In the genomic region with DNA sequence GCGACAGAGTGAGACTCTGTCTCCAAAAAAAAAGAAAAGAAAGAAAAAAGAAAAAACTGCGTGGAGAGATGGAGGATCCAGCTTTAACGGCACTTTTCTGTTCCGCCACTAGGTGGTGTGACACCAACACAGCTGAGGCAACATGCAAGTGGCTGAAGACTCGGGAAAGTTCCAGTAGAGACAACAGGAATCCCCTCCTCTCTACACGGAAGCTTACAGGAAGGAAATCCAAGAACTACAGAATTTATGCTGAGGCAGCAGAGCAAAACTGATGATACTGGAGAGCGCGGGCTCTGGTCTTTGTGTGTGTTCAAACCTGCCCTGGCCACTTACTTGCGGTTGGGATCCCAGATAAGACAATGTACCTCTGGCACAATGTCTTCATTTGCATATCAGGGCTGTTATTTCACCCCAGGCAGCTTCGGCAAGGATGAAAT, we compare ENCODE assay signal across 7 cellular contexts. TPM values are rescaled to one million over a fixed set of nuclear protein-coding genes. Genes with fewer than 3 reads are reported as not detected.
DNase-seq lines count a peak whose midpoint lies in the region; ATAC-seq, FAIRE-seq and TF ChIP-seq lines count a peak whose summit lies in the region.

No MANE protein-coding gene starts in this region.

- 11% methylated on average over 10 of the region's 10 CpGs for WGBS in GM12878 (ENCODE audit: insufficient coverage, insufficient replicate concordance, low lambda C conversion rate, missing lambda C conversion rate)
- 4% methylated on average over 10 of the region's 10 CpGs for WGBS in right cardiac atrium

- H3K9me3 ChIP-seq in GM12878 (replicated peaks; ENCODE audit: control insufficient read depth, insufficient read depth, low read length), result no peaks in the 10 kb centered on the region
- H3K9me3 ChIP-seq in right cardiac atrium (ENCODE audit: control insufficient read depth, low read length), result no peaks in the 10 kb centered on the region

- H3K79me2 ChIP-seq in GM12878 (ENCODE audit: control insufficient read depth, insufficient read depth, low read length), result peaks cover 84% of the 10 kb centered on the region

- no peak overlapping the region for H2AFZ ChIP-seq in GM12878 (ENCODE audit: control insufficient read depth, low read depth, low read length)

- ATAC-seq in GM12878 (peak; percentile 91), right cardiac atrium (peak; percentile 66 to 68), GM21423 (IDR thresholded peaks at IDR 0.05; ENCODE audit: unreplicated experiment) (no peak)

- 0 out of 4 replicates have a peak, but pooled peaks of 1 of the 2 experiments have one; percentile 21 for TF ChIP-seq EP300 in GM12878 (IDR thresholded peaks at IDR 0.05; ENCODE audit: borderline replicate concordance in 1 of 2, control insufficient read depth in 1 of 2, low read depth in 2 of 2, low read length in 2 of 2)

- peak; percentile 94 for TF ChIP-seq CTCF in GM12872 (IDR thresholded peaks at IDR 0.05; ENCODE audit: insufficient read depth, low read depth, low read length)
- TF ChIP-seq CTCF in GM12878 (IDR thresholded peaks at IDR 0.05 in 2 of 3, conservative IDR thresholded peaks at IDR 0.05 in 1 of 3; ENCODE audit: control insufficient read depth in 2 of 3, extremely low read depth in 1 of 3, insufficient read depth in 1 of 3, low read depth in 3 of 3, low read length in 3 of 3), result peak; percentile 80 to 92 (median 82)

- CTCF ChIA-PET in GM12878 (lab: Yijun Ruan, JAX), result interaction anchor here (0.6 to 3.9 kb wide), 28 partner anchors 11 to 251 kb away, joined by 3 to 76 read pairs (median 5); a partner anchor contains a TSS

- TF ChIP-seq RAD21 in GM12878 (IDR thresholded peaks at IDR 0.05; ENCODE audit: insufficient read depth, low read depth, low read length), result peak; percentile 73

- peak; percentile 97 for FAIRE-seq in GM12878 (lab: Jason Lieb, UNC)

- H3K9ac ChIP-seq in GM12878 (ENCODE audit: control insufficient read depth, insufficient read depth, low read length), result no peak overlapping the region

- RAD21 ChIA-PET in GM12878 (lab: Charles Lee; ENCODE audit: unreplicated experiment), result interaction anchor here (0.7 to 2.6 kb wide), 12 partner anchors 11 to 164 kb away, joined by 3 to 21 read pairs (median 5); a partner anchor contains a TSS

- DNase-seq in NAMALWA (ENCODE audit: low spot score), result peak; percentile 74
- peak in 4 of 5 experiments; percentile 32 to 65 (median 46) for DNase-seq in T-helper 2 cell
- DNase-seq in GM12878 (ENCODE audit: low read depth, low spot score), result peak; percentile 17
- peak in 2 of 3 donors; percentile 56 to 69 for DNase-seq in right cardiac atrium
- DNase-seq in pulmonary artery endothelial cell (ENCODE audit: low read depth, low spot score), result peak; percentile 61

- TF ChIP-seq POLR2A in GM12878 (IDR thresholded peaks at IDR 0.05; ENCODE audit: low read depth, low read length), result no peak

- H3K4me1 ChIP-seq in GM12878 (ENCODE audit: control insufficient read depth, insufficient read depth, low read length), result peaks cover 12% of the 10 kb centered on the region
- H3K4me1 ChIP-seq in right cardiac atrium (ENCODE audit: control insufficient read depth, insufficient read depth, low read length), result peaks cover 37% of the 10 kb centered on the region

- H3K4me3 ChIP-seq in GM12878 (no peak overlapping the region), right cardiac atrium (ENCODE audit: low read length) (no peak overlapping the region)

- H3K27me3 ChIP-seq in GM12878 (replicated peaks in 1 of 2; ENCODE audit: control insufficient read depth in 2 of 2, insufficient read depth in 2 of 2, low read length in 1 of 2) (no peaks in the 10 kb centered on the region), right cardiac atrium (ENCODE audit: control insufficient read depth, insufficient read depth) (no peaks in the 10 kb centered on the region)

- peaks cover 3 to 9% of the 10 kb centered on the region in 2 experiments for H3K36me3 ChIP-seq in GM12878 (ENCODE audit: control insufficient read depth in 2 of 2, insufficient read depth in 2 of 2, low read length in 1 of 2)

- peak overlapping the region; percentile 72 for H3K4me2 ChIP-seq in GM12878 (ENCODE audit: control insufficient read depth, insufficient read depth)

- BruUV-seq in GM12878 (replicated peaks; lab: Mats Ljungman, UMichigan), result no TSS peak

- in situ Hi-C loops in GM12878 (cut with MboI), result no loop called here

- POLR2A ChIA-PET in GM12878 (lab: Charles Lee), result interaction anchor here (0.8 to 1.9 kb wide), 7 partner anchors 11 to 75 kb away, joined by 3 to 18 read pairs (median 4); a partner anchor contains a TSS

- peaks cover 28% of the 10 kb centered on the region for H4K20me1 ChIP-seq in GM12878 (ENCODE audit: control insufficient read depth, insufficient read depth)

- SMC1A ChIA-PET in GM12878 (lab: Charles Lee; ENCODE audit: uncharacterized antibody, unreplicated experiment), result interaction anchor here (0.9 to 2.2 kb wide), 12 partner anchors 11 to 164 kb away, joined by 3 to 24 read pairs (median 4); a partner anchor contains a TSS

- H3K27ac ChIP-seq in GM12878 (ENCODE audit: control insufficient read depth, insufficient read depth), result peak overlapping the region; percentile 53
- H3K27ac ChIP-seq in right cardiac atrium (ENCODE audit: low read length), result peak overlapping the region; percentile 49

- intact Hi-C loops in GM12878 (cut with micrococcal nuclease; ENCODE audit: unreplicated experiment), result no loop called here
- intact Hi-C loops in right cardiac atrium (cut with DNase I), result no loop called here

TF ChIP-seq in GM12878, 131 proteins besides CTCF, POLR2A, EP300 and RAD21 (continues in another document):
- TF ChIP-seq SPI1 (IDR thresholded peaks at IDR 0.05; ENCODE audit: borderline replicate concordance, insufficient read depth, low read depth, low read length) (no peak), RFX5 (IDR thresholded peaks at IDR 0.05; ENCODE audit: low read depth, low read length) (no peak), TBL1XR1 (IDR thresholded peaks at IDR 0.05; ENCODE audit: low read depth, low read length) (no peak), POLR2AphosphoS2 (IDR thresholded peaks at IDR 0.05; ENCODE audit: low read depth, low read length) (no peak), SMC3 (IDR thresholded peaks at IDR 0.05; ENCODE audit: borderline replicate concordance, low read length) (peak; percentile 50; the same call in 1 of the 2 replicates), IKZF2 (IDR thresholded peaks at IDR 0.05) (peak; percentile 26 to 28; a peak in 2 of 4 replicates), POU2F2 (IDR thresholded peaks at IDR 0.05; ENCODE audit: borderline replicate concordance, low read depth, low read length) (0 out of 3 replicates have a peak, but pooled peaks have one; percentile 12), NR2C1 (IDR thresholded peaks at IDR 0.05) (no peak), EGR1 (IDR thresholded peaks at IDR 0.05; ENCODE audit: borderline replicate concordance in 1 of 2, low read depth in 2 of 2, low read length in 2 of 2) (no peak)
- TF ChIP-seq, protein P1, sequence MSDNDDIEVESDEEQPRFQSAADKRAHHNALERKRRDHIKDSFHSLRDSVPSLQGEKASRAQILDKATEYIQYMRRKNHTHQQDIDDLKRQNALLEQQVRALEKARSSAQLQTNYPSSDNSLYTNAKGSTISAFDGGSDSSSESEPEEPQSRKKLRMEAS (IDR thresholded peaks at IDR 0.05; ENCODE audit: low read depth, low read length), result no peak

RNA-seq across cellular contexts. Expression of a gene that starts 9.9 kb away (rescaled TPM):
- total RNA-seq in GM12878 (2013; cell fraction: nucleolus; rRNA removed), result 50.6 and 76.5 TPM in 2 replicates
- total RNA-seq in GM12878 (2014; rRNA removed) (53.9 and 57.7 TPM in 2 replicates), GM12878 (2014; rRNA removed; fragmentation: Illumina TruSeq; extraction: Trizol) (55.3 and 56.9 TPM in 2 replicates), GM12878 (2021) (73.4 and 76.6 TPM in 2 replicates), right cardiac atrium (10 to 100 TPM; 54.8 to 73.8 (median 67.7) TPM), pulmonary artery endothelial cell (36.4 and 42.4 TPM in 2 replicates)
- polyA plus RNA-seq in GM12878 (2011; ENCODE audit: low read depth), result 13.0 TPM
- polyA plus RNA-seq in GM12878 (2011; rRNA removed) (30.5 and 59.4 TPM in 2 replicates), GM12878 (2014; fragmentation: Illumina TruSeq; extraction: Trizol) (37.9 and 60.6 TPM in 2 replicates), GM12878 (2014; fragmentation: Nextera tagmentation; extraction: Ambion mirVana) (1 to 10 TPM; 1.1 to 1.2 TPM), GM12878 (2014; rRNA removed) (81.6 and 91.1 TPM in 2 replicates), GM12878 (2016; fragmentation: Nextera tagmentation; extraction: Ambion mirVana) (10 to 100 TPM; 61.0 to 63.3 TPM), right cardiac atrium (49.6 TPM)
- polyA plus RNA-seq in GM12878 (2011; cell fraction: cytosol; rRNA removed), result 93.2 and 134 TPM in 2 replicates
- 150 and 262 TPM in 2 replicates for polyA plus RNA-seq in GM12878 (2011; cell fraction: nucleus; rRNA removed)
- polyA plus RNA-seq in GM12878 (2012), result 42.6 and 45.6 TPM in 2 replicates
- 47.3 and 71.4 TPM in 2 replicates for polyA minus RNA-seq in GM12878 (2011; rRNA and poly(A)+ RNA removed)
- 34.5 and 45.1 TPM in 2 replicates for polyA minus RNA-seq in GM12878 (2011; cell fraction: cytosol; rRNA and poly(A)+ RNA removed)
- polyA minus RNA-seq in GM12878 (2011; cell fraction: nucleus; rRNA and poly(A)+ RNA removed), result 28.5 and 37.0 TPM in 2 replicates

RNA-seq across cellular contexts. Expression of a gene that starts 54.0 kb away (rescaled TPM):
- total RNA-seq in GM12878 (2013; cell fraction: nucleolus; rRNA removed), result 2.8 and 4.9 TPM in 2 replicates
- total RNA-seq in GM12878 (2014; rRNA removed), result 4.9 and 6.0 TPM in 2 replicates
- total RNA-seq in GM12878 (2014; rRNA removed; fragmentation: Illumina TruSeq; extraction: Trizol), result 1.8 and 2.4 TPM in 2 replicates
- total RNA-seq in GM12878 (2021), result 3.9 and 5.5 TPM in 2 replicates
- polyA plus RNA-seq in GM12878 (2011; ENCODE audit: low read depth), result 1.8 TPM
- polyA plus RNA-seq in GM12878 (2011; rRNA removed), result 1.4 and 1.8 TPM in 2 replicates
- polyA plus RNA-seq in GM12878 (2011; cell fraction: cytosol; rRNA removed), result 3.5 and 4.9 TPM in 2 replicates
- 8.3 and 10.2 TPM in 2 replicates for polyA plus RNA-seq in GM12878 (2011; cell fraction: nucleus; rRNA removed)
- polyA plus RNA-seq in GM12878 (2012), result 3.4 and 7.0 TPM in 2 replicates
- 1.1 and 1.7 TPM in 2 replicates for polyA plus RNA-seq in GM12878 (2014; fragmentation: Illumina TruSeq; extraction: Trizol)
- polyA plus RNA-seq in GM12878 (2014; fragmentation: Nextera tagmentation; extraction: Ambion mirVana), result under 1 TPM; 0.09 to 0.10 TPM
- 6.9 and 8.3 TPM in 2 replicates for polyA plus RNA-seq in GM12878 (2014; rRNA removed)
- 1 to 10 TPM; 5.1 to 6.3 TPM for polyA plus RNA-seq in GM12878 (2016; fragmentation: Nextera tagmentation; extraction: Ambion mirVana)
- 0.29 and 1.6 TPM in 2 replicates for polyA minus RNA-seq in GM12878 (2011; rRNA and poly(A)+ RNA removed)
- polyA minus RNA-seq in GM12878 (2011; cell fraction: cytosol; rRNA and poly(A)+ RNA removed), result 0.31 TPM in 1 of 2 replicates, not detected in the other
- 1.6 and 2.0 TPM in 2 replicates for polyA minus RNA-seq in GM12878 (2011; cell fraction: nucleus; rRNA and poly(A)+ RNA removed)
- 10 to 100 TPM in 2 of 4 donors, 1 to 10 TPM in 2; 8.9 to 14.2 (median 9.9) TPM for total RNA-seq in right cardiac atrium
- polyA plus RNA-seq in right cardiac atrium, result 7.1 TPM
- 1.6 TPM in 2 replicates for total RNA-seq in pulmonary artery endothelial cell

Comparison
In these comparisons a context has a peak if more than half of its experiments do, and no peak if none do; other contexts are left out.
1. DNase-seq: peak in every context shown above with its lines; median percentile 74 in NAMALWA; 62 in right cardiac atrium; 61 in pulmonary artery endothelial cell; 46 in T-helper 2 cell; 17 in GM12878.